ENCODE assay signal across 32 cellular contexts in the genomic region with DNA sequence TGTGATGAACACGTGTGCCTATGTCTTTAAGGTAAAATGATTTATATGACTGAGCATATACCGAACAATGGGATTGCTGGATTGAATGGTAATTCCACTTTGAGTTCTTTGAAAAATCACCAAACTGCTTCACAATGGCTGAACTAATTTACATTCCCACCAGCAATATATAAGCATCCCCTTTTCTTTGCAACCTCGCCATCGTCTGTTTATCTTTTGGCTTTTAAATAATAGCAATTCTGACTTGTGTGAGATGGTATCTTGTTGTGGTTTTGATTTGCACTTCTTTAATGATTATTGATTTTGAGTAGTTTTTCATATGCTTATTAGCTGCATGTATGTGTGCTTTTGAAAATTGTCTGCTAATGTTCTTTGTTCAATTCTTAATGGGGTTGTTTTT.
"Had no signal": no experiment of that assay in that cellular context is flagged by ENCODE, and none has a peak within 500 bp of the region (broad histone marks: within the 10 kb centered on the region; RNA-seq: fewer than 3 reads in every experiment).

No MANE protein-coding gene starts in this region.

- H3K9me3 ChIP-seq: body of pancreas, breast epithelium had no signal

- FAIRE-seq: astrocyte, TTC549 had no signal

- H3K4me1 ChIP-seq: body of pancreas, breast epithelium had no signal

- DNase-seq: activated B cell treated with CpG ODN at 0.5 μM for 24 hours; activated CD4-positive, alpha-beta memory T cell treated with anti-CD3 and anti-CD28 coated beads for 36 hours; activated CD4-positive, alpha-beta T cell treated with anti-CD3 and anti-CD28 coated beads for 4 hours; activated CD4-positive, alpha-beta T cell treated with anti-CD3 and anti-CD28 coated beads, Interleukin-2, amount 10 ng/mL, durations not matched to agents 24 days and 14 days; activated CD4-positive, alpha-beta T cell treated with anti-CD3 and anti-CD28 coated beads, Interleukin-2, amount 50 U/mL, for 1 hour; activated CD4-positive, alpha-beta T cell treated with anti-CD3 and anti-CD28 coated beads, Interleukin-2, amount 50 U/mL, for 4 hours; activated CD4-positive, CD25-positive, alpha-beta regulatory T cell treated with anti-CD3 and anti-CD28 coated beads, Interleukin-2, amount 50 U/mL, for 72 hours; activated CD8-positive, alpha-beta memory T cell treated with anti-CD3 and anti-CD28 coated beads, Interleukin-2, amount 50 U/mL, for 4 hours; activated CD8-positive, alpha-beta T cell treated with anti-CD3 and anti-CD28 coated beads for 36 hours; activated effector memory CD4-positive, alpha-beta T cell treated with anti-CD3 and anti-CD28 coated beads, Interleukin-2, amount 50 U/mL, for 16 hours; activated gamma-delta T cell treated with Interleukin-2 at 50 U/mL for 16 hours; activated naive CD4-positive, alpha-beta T cell; activated naive CD4-positive, alpha-beta T cell treated with anti-CD3 and anti-CD28 coated beads for 36 hours; activated naive CD4-positive, alpha-beta T cell treated with anti-CD3 and anti-CD28 coated beads, Interleukin-2, amount 50 U/mL, for 16 hours; activated naive CD8-positive, alpha-beta T cell treated with anti-CD3 and anti-CD28 coated beads for 36 hours; activated T-cell treated with anti-CD3 and anti-CD28 coated beads for 4 hours; activated T-cell treated with anti-CD3 and anti-CD28 coated beads, Interleukin-2, amount 50 U/mL, for 1 hour; activated T-cell treated with anti-CD3 and anti-CD28 coated beads, Interleukin-2, amount 50 U/mL, for 4 hours; activated T-cell treated with anti-CD3 and anti-CD28 coated beads, Interleukin-2, amount 50 U/mL, for 72 hours; adrenal gland; amniotic stem cell; aorta; body of pancreas; brain microvascular endothelial cell; central memory CD4-positive, alpha-beta T cell; T-helper 9 cell had no signal

- H3K36me3 ChIP-seq: adrenal gland, brain microvascular endothelial cell, breast epithelium had no signal

- H3K27me3 ChIP-seq: adrenal gland, body of pancreas, brain microvascular endothelial cell, breast epithelium had no signal

- ATAC-seq: activated CD8-positive, alpha-beta T cell treated with anti-CD3 and anti-CD28 coated beads for 36 hours; activated naive CD4-positive, alpha-beta T cell treated with anti-CD3 and anti-CD28 coated beads, Interleukin-2, amount 50 U/mL, for 72 hours; activated T-cell treated with anti-CD3 and anti-CD28 coated beads, Interleukin-2, amount 50 U/mL, for 4 hours; activated T-cell treated with anti-CD3 and anti-CD28 coated beads, Interleukin-2, amount 50 U/mL, for 72 hours; activated T-helper 17 cell treated with anti-CD3 and anti-CD28 coated beads, Interleukin-2, amount 50 U/mL, for 72 hours; body of pancreas had no signal

- H3K4me3 ChIP-seq: adrenal gland, body of pancreas, breast epithelium, coronary artery had no signal
